ENCODE assay signal across 1 cellular context in the genomic region with DNA sequence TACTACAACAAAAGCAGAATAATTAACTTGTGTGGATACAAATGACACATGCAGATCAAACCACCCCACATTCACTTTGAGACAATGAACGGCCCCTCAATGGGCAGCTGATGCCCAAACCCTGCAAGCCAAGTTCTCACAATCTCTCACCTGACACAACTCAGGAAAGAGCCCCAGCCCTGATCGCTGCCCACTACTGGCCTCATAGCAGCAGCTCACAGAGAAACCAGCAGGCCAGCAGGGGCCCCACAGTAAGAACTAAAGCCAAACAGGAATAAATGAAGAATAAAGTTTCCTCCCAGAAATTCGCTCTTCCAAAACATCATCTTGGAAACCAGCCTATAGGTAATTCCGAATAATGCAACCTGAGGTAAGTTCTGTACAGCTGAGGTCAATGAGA.
TF ChIP-seq lines count a peak whose summit lies in the region.

No MANE protein-coding gene starts in this region.

TF ChIP-seq in SK-N-SH, 30 proteins besides CTCF, POLR2A, EP300 and RAD21 (continued from another document):
- TF ChIP-seq, protein P1, sequence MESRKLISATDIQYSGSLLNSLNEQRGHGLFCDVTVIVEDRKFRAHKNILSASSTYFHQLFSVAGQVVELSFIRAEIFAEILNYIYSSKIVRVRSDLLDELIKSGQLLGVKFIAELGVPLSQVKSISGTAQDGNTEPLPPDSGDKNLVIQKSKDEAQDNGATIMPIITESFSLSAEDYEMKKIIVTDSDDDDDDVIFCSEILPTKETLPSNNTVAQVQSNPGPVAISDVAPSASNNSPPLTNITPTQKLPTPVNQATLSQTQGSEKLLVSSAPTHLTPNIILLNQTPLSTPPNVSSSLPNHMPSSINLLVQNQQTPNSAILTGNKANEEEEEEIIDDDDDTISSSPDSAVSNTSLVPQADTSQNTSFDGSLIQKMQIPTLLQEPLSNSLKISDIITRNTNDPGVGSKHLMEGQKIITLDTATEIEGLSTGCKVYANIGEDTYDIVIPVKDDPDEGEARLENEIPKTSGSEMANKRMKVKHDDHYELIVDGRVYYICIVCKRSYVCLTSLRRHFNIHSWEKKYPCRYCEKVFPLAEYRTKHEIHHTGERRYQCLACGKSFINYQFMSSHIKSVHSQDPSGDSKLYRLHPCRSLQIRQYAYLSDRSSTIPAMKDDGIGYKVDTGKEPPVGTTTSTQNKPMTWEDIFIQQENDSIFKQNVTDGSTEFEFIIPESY (IDR thresholded peaks at IDR 0.05; ENCODE audit: borderline replicate concordance, low read depth) = no peak
- TF ChIP-seq SMC3 (IDR thresholded peaks at IDR 0.05; ENCODE audit: low read depth, low read length) (no peak), CHD2 (IDR thresholded peaks at IDR 0.05; ENCODE audit: low read length, partially characterized antibody) (no peak), GABPA (IDR thresholded peaks at IDR 0.05; ENCODE audit: low read depth) (no peak), ELF1 (IDR thresholded peaks at IDR 0.05) (no peak), MXI1 (IDR thresholded peaks at IDR 0.05; ENCODE audit: low read depth, low read length) (no peak), NRF1 (IDR thresholded peaks at IDR 0.05; ENCODE audit: low read depth, low read length) (no peak), SIN3A (IDR thresholded peaks at IDR 0.05; ENCODE audit: borderline replicate concordance, low read depth, low read length) (no peak), TAF1 (IDR thresholded peaks at IDR 0.05; ENCODE audit: borderline replicate concordance, low read depth, low read length) (no peak), RCOR1 (IDR thresholded peaks at IDR 0.05; ENCODE audit: low read length) (no peak)
- TF ChIP-seq, protein P2, sequence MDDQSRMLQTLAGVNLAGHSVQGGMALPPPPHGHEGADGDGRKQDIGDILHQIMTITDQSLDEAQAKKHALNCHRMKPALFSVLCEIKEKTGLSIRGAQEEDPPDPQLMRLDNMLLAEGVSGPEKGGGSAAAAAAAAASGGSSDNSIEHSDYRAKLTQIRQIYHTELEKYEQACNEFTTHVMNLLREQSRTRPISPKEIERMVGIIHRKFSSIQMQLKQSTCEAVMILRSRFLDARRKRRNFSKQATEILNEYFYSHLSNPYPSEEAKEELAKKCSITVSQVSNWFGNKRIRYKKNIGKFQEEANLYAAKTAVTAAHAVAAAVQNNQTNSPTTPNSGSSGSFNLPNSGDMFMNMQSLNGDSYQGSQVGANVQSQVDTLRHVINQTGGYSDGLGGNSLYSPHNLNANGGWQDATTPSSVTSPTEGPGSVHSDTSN (IDR thresholded peaks at IDR 0.05) = no peak
- TF ChIP-seq, protein P3, sequence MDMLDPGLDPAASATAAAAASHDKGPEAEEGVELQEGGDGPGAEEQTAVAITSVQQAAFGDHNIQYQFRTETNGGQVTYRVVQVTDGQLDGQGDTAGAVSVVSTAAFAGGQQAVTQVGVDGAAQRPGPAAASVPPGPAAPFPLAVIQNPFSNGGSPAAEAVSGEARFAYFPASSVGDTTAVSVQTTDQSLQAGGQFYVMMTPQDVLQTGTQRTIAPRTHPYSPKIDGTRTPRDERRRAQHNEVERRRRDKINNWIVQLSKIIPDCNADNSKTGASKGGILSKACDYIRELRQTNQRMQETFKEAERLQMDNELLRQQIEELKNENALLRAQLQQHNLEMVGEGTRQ (IDR thresholded peaks at IDR 0.05; ENCODE audit: borderline replicate concordance, low read depth, low read length) = no peak
- TF ChIP-seq, protein P4, sequence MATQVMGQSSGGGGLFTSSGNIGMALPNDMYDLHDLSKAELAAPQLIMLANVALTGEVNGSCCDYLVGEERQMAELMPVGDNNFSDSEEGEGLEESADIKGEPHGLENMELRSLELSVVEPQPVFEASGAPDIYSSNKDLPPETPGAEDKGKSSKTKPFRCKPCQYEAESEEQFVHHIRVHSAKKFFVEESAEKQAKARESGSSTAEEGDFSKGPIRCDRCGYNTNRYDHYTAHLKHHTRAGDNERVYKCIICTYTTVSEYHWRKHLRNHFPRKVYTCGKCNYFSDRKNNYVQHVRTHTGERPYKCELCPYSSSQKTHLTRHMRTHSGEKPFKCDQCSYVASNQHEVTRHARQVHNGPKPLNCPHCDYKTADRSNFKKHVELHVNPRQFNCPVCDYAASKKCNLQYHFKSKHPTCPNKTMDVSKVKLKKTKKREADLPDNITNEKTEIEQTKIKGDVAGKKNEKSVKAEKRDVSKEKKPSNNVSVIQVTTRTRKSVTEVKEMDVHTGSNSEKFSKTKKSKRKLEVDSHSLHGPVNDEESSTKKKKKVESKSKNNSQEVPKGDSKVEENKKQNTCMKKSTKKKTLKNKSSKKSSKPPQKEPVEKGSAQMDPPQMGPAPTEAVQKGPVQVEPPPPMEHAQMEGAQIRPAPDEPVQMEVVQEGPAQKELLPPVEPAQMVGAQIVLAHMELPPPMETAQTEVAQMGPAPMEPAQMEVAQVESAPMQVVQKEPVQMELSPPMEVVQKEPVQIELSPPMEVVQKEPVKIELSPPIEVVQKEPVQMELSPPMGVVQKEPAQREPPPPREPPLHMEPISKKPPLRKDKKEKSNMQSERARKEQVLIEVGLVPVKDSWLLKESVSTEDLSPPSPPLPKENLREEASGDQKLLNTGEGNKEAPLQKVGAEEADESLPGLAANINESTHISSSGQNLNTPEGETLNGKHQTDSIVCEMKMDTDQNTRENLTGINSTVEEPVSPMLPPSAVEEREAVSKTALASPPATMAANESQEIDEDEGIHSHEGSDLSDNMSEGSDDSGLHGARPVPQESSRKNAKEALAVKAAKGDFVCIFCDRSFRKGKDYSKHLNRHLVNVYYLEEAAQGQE (IDR thresholded peaks at IDR 0.05; ENCODE audit: low read depth, low read length) = no peak
TF ChIP-seq in SK-N-SH: peak in this region for 0.
